Comparison of ENCODE assay signal across 19 cellular contexts in genomic region chr2:196181484-196181883, GRCh38. TPM values are rescaled to one million over a fixed set of nuclear protein-coding genes. Genes with fewer than 3 reads are reported as not detected.
DNase-seq lines count a peak whose midpoint lies in the region; ATAC-seq and TF ChIP-seq lines count a peak whose summit lies in the region.
"Had no signal": no experiment of that assay in that cellular context is flagged by ENCODE, and none has a peak within 500 bp of the region (broad histone marks: within the 10 kb centered on the region; RNA-seq: fewer than 3 reads in every experiment).

No MANE protein-coding gene starts in this region.

- H3K4me2 ChIP-seq in MM.1S (ENCODE audit: low read depth, low read length), result 0 out of 2 replicates have a peak overlapping the region, but pooled peaks have one; percentile 76
- H3K4me2 ChIP-seq in osteoblast (ENCODE audit: insufficient read depth, low read length), result no peak overlapping the region

- peak overlapping the region; percentile 82 for H3K27ac Mint-ChIP-seq in activated CD4-positive, alpha-beta T cell treated with anti-CD3 and anti-CD28 coated beads for 36 hours
- no peak overlapping the region for H3K27ac Mint-ChIP-seq in activated CD4-positive, alpha-beta T cell treated with anti-CD3 and anti-CD28 coated beads, Interleukin-2, amount 10 ng/mL, durations not matched to agents 24 days and 14 days
- H3K27ac Mint-ChIP-seq in naive thymus-derived CD8-positive, alpha-beta T cell, result peak overlapping the region; percentile 82 to 98 (median 95)

- H3K9ac ChIP-seq in MM.1S (ENCODE audit: low read length), result no peak overlapping the region
- H3K9ac ChIP-seq: KMS-11 had no signal

- intact Hi-C loops in activated CD4-positive, alpha-beta T cell treated with anti-CD3 and anti-CD28 coated beads for 36 hours (cut with DNase I, micrococcal nuclease), result no loop called here
- intact Hi-C loops in activated CD4-positive, alpha-beta T cell treated with anti-CD3 and anti-CD28 coated beads, Interleukin-2, amount 10 ng/mL, durations not matched to agents 24 days and 14 days (cut with micrococcal nuclease), result no loop called here

- no peak overlapping the region for H2AFZ ChIP-seq in MM.1S (ENCODE audit: low read length)
- H2AFZ ChIP-seq in osteoblast (ENCODE audit: low read length), result no peak overlapping the region

- no peaks in the 10 kb centered on the region for H3K9me2 ChIP-seq in MM.1S (replicated peaks; ENCODE audit: insufficient read depth, low read length)

- H4K20me1 ChIP-seq in MM.1S (ENCODE audit: insufficient read depth, low read length) (no peaks in the 10 kb centered on the region), osteoblast (ENCODE audit: insufficient read depth, low read length) (no peaks in the 10 kb centered on the region)

- POLR2A ChIA-PET in activated CD4-positive, alpha-beta T cell treated with anti-CD3 and anti-CD28 coated beads for 36 hours (lab: Charles Lee), result no interaction called here
- POLR2A ChIA-PET in naive thymus-derived CD8-positive, alpha-beta T cell (lab: Charles Lee), result interaction anchor here (0.6 to 5.7 kb wide), 8 partner anchors 10 to 95 kb away, joined by 3 to 59 read pairs (median 6); partner anchors contain the start of gene STK17B

- peaks cover 69% of the 10 kb centered on the region for H3K4me1 ChIP-seq in MM.1S (ENCODE audit: low read length)
- H3K4me1 ChIP-seq in osteoblast (ENCODE audit: insufficient read depth, low read length), result no peaks in the 10 kb centered on the region
- H3K4me1 ChIP-seq: breast epithelium, foreskin keratinocyte had no signal

- no peaks in the 10 kb centered on the region for H3K9me3 Mint-ChIP-seq in activated CD4-positive, alpha-beta T cell treated with anti-CD3 and anti-CD28 coated beads for 36 hours (ENCODE audit: low read depth)
- peaks cover 12% of the 10 kb centered on the region for H3K9me3 Mint-ChIP-seq in activated CD4-positive, alpha-beta T cell treated with anti-CD3 and anti-CD28 coated beads, Interleukin-2, amount 10 ng/mL, durations not matched to agents 24 days and 14 days
- peaks cover 0 to 9% (median 0%) of the 10 kb centered on the region in 9 donors for H3K9me3 Mint-ChIP-seq in naive thymus-derived CD8-positive, alpha-beta T cell

- H3K4me3 ChIP-seq in MM.1S (ENCODE audit: low read length) (no peak overlapping the region), osteoblast (ENCODE audit: insufficient read depth, low read length) (no peak overlapping the region)
- H3K4me3 ChIP-seq: breast epithelium, skin epidermis, thoracic aorta had no signal

- H3K9me3 ChIP-seq in MM.1S (replicated peaks; ENCODE audit: insufficient read depth, low read length) (no peaks in the 10 kb centered on the region), osteoblast (ENCODE audit: low read depth, low read length) (no peaks in the 10 kb centered on the region)
- H3K9me3 ChIP-seq: breast epithelium, thoracic aorta had no signal

- H3K36me3 ChIP-seq in MM.1S (replicated peaks; ENCODE audit: insufficient read depth, low read length) (no peaks in the 10 kb centered on the region), osteoblast (ENCODE audit: insufficient read depth, low read length) (no peaks in the 10 kb centered on the region)
- H3K36me3 ChIP-seq: breast epithelium, thoracic aorta had no signal

- H3K27ac ChIP-seq in MM.1S (ENCODE audit: low read length) (peak overlapping the region; percentile 75; the same call in 1 of the 2 replicates), VCaP (peak overlapping the region; percentile 59), osteoblast (ENCODE audit: low read depth, low read length) (no peak overlapping the region)
- H3K27ac ChIP-seq: breast epithelium, foreskin keratinocyte, HL-60, thoracic aorta had no signal

- peaks cover 16% of the 10 kb centered on the region; the same call in 1 of the 2 replicates for H3K79me2 ChIP-seq in MM.1S (ENCODE audit: low read length)
- H3K79me2 ChIP-seq in osteoblast (ENCODE audit: insufficient read depth, low read length), result no peaks in the 10 kb centered on the region

- peaks cover 2% of the 10 kb centered on the region for H3K36me3 Mint-ChIP-seq in activated CD4-positive, alpha-beta T cell treated with anti-CD3 and anti-CD28 coated beads for 36 hours (ENCODE audit: low read depth)
- H3K36me3 Mint-ChIP-seq in activated CD4-positive, alpha-beta T cell treated with anti-CD3 and anti-CD28 coated beads, Interleukin-2, amount 10 ng/mL, durations not matched to agents 24 days and 14 days (ENCODE audit: low read depth), result peaks cover 9% of the 10 kb centered on the region
- H3K36me3 Mint-ChIP-seq in naive thymus-derived CD8-positive, alpha-beta T cell, result no peaks in the 10 kb centered on the region

- peaks cover 77% of the 10 kb centered on the region for H3K4me1 Mint-ChIP-seq in activated CD4-positive, alpha-beta T cell treated with anti-CD3 and anti-CD28 coated beads for 36 hours
- H3K4me1 Mint-ChIP-seq in activated CD4-positive, alpha-beta T cell treated with anti-CD3 and anti-CD28 coated beads, Interleukin-2, amount 10 ng/mL, durations not matched to agents 24 days and 14 days, result peaks cover 65% of the 10 kb centered on the region
- peaks cover 40 to 94% (median 88%) of the 10 kb centered on the region in 4 donors for H3K4me1 Mint-ChIP-seq in naive thymus-derived CD8-positive, alpha-beta T cell

- peaks cover 57% of the 10 kb centered on the region for H3F3A ChIP-seq in MM.1S (ENCODE audit: insufficient read depth, low read length)

- H3K27me3 ChIP-seq in MM.1S (replicated peaks; ENCODE audit: insufficient read depth, low read length) (no peaks in the 10 kb centered on the region), osteoblast (ENCODE audit: insufficient read depth, low read length) (no peaks in the 10 kb centered on the region)
- H3K27me3 ChIP-seq: breast epithelium, foreskin keratinocyte had no signal

- CTCF ChIA-PET in activated CD4-positive, alpha-beta T cell treated with anti-CD3 and anti-CD28 coated beads for 36 hours (lab: Charles Lee), result interaction anchor here (0.5 to 2.0 kb wide), 12 partner anchors 12 to 619 kb away, joined by 3 to 11 read pairs (median 3); no protein-coding TSS in a partner anchor

- TF ChIP-seq CTCF in MM.1S (IDR thresholded peaks at IDR 0.05; ENCODE audit: low read length) (no peak), VCaP (conservative IDR thresholded peaks at IDR 0.05) (no peak), osteoblast (IDR thresholded peaks at IDR 0.05; ENCODE audit: extremely low read depth, low read depth, low read length) (no peak)

- peak; percentile 6 for ATAC-seq in activated CD4-positive, alpha-beta T cell treated with anti-CD3 and anti-CD28 coated beads for 36 hours
- ATAC-seq in naive thymus-derived CD8-positive, alpha-beta T cell, result no peak
- ATAC-seq: foreskin keratinocyte had no signal

- no peak overlapping the region for H3K4me3 Mint-ChIP-seq in activated CD4-positive, alpha-beta T cell treated with anti-CD3 and anti-CD28 coated beads for 36 hours
- no peak overlapping the region for H3K4me3 Mint-ChIP-seq in activated CD4-positive, alpha-beta T cell treated with anti-CD3 and anti-CD28 coated beads, Interleukin-2, amount 10 ng/mL, durations not matched to agents 24 days and 14 days
- peak overlapping the region in 3 of 10 donors; percentile 30 to 66 (median 49) for H3K4me3 Mint-ChIP-seq in naive thymus-derived CD8-positive, alpha-beta T cell

- no peaks in the 10 kb centered on the region for H3K27me3 Mint-ChIP-seq in activated CD4-positive, alpha-beta T cell treated with anti-CD3 and anti-CD28 coated beads for 36 hours
- no peaks in the 10 kb centered on the region for H3K27me3 Mint-ChIP-seq in activated CD4-positive, alpha-beta T cell treated with anti-CD3 and anti-CD28 coated beads, Interleukin-2, amount 10 ng/mL, durations not matched to agents 24 days and 14 days
- H3K27me3 Mint-ChIP-seq in naive thymus-derived CD8-positive, alpha-beta T cell, result no peaks in the 10 kb centered on the region

- DNase-seq in activated CD4-positive, alpha-beta T cell treated with anti-CD3 and anti-CD28 coated beads for 36 hours, result peak; percentile 63
- no peak for DNase-seq in activated CD4-positive, alpha-beta T cell treated with anti-CD3 and anti-CD28 coated beads, Interleukin-2, amount 10 ng/mL, durations not matched to agents 24 days and 14 days
- DNase-seq in MM.1S (no peak), middle frontal gyrus (ENCODE audit: extremely low spot score, low spot score) (no peak), osteoblast (ENCODE audit: insufficient read length, low spot score, missing footprints) (no peak)
- DNase-seq in naive thymus-derived CD8-positive, alpha-beta T cell, result no peak
- no peak for DNase-seq in stimulated activated CD4-positive, alpha-beta T cell treated with anti-CD3 and anti-CD28 coated beads, Interleukin-4, amount 100 ng/mL, for 1 hour
- DNase-seq: activated CD4-positive, alpha-beta T cell treated with anti-CD3 and anti-CD28 coated beads for 1 hour; activated effector memory CD4-positive, alpha-beta T cell treated with Interleukin-2 at 50 U/mL for 16 hours; foreskin keratinocyte; mesendoderm; NCI-H2029 treated with DMSO at 0.1 percent for 48 hours; nucleus accumbens had no signal

RNA-seq across cellular contexts. Expression of gene STK17B, which starts 10.1 kb away (rescaled TPM):
- 100 to 1,000 TPM; 159 to 178 TPM for total RNA-seq in activated CD4-positive, alpha-beta T cell treated with anti-CD3 and anti-CD28 coated beads for 36 hours
- 129 and 131 TPM in 2 replicates for total RNA-seq in activated CD4-positive, alpha-beta T cell treated with anti-CD3 and anti-CD28 coated beads, Interleukin-2, amount 10 ng/mL, durations not matched to agents 24 days and 14 days
- 100 to 1,000 TPM; 312 to 331 TPM for total RNA-seq in naive thymus-derived CD8-positive, alpha-beta T cell
- 10 to 100 TPM; 73.5 to 98.3 (median 91.9) TPM for polyA plus RNA-seq in naive thymus-derived CD8-positive, alpha-beta T cell
- total RNA-seq in osteoblast, result 139 and 140 TPM in 2 replicates
